ENCODE assay signal across 9 cellular contexts in genomic region chr3:58013973-58014649, GRCh38. TPM values are rescaled to one million over a fixed set of nuclear protein-coding genes. Genes with fewer than 3 reads are reported as not detected.
DNase-seq lines count a peak whose midpoint lies in the region; ATAC-seq and TF ChIP-seq lines count a peak whose summit lies in the region.
"Had no signal": no experiment of that assay in that cellular context is flagged by ENCODE, and none has a peak within 500 bp of the region (broad histone marks: within the 10 kb centered on the region; RNA-seq: fewer than 3 reads in every experiment).

No MANE protein-coding gene starts in this region.

- no peaks in the 10 kb centered on the region for H3K36me3 ChIP-seq in testis (ENCODE audit: low read depth, missing control alignments)

- no peaks in the 10 kb centered on the region for H3K9me3 ChIP-seq in testis

- no peaks in the 10 kb centered on the region for H3K27me3 ChIP-seq in testis

- TF ChIP-seq CTCF in cardiac fibroblast (IDR thresholded peaks at IDR 0.05; ENCODE audit: low read depth, low read length) (no peak), testis (IDR thresholded peaks at IDR 0.05) (no peak)

- H3K4me1 ChIP-seq in testis, result peaks cover 50% of the 10 kb centered on the region
- H3K4me1 ChIP-seq: parathyroid adenoma had no signal

- H3K27ac ChIP-seq in testis, result peak overlapping the region; percentile 8 to 43
- H3K27ac ChIP-seq: parathyroid adenoma had no signal

- no peak for ATAC-seq in stimulated activated naive CD8-positive, alpha-beta T cell treated with anti-CD3 and anti-CD28 coated beads, Interleukin-15, Interleukin-2, amounts not matched to agents 100 U/mL and 50 U/mL, for 24 hours
- ATAC-seq in GM18502 (IDR thresholded peaks at IDR 0.05; ENCODE audit: poor library complexity, unreplicated experiment), result no peak

- no peak overlapping the region for H3K4me3 ChIP-seq in cardiac fibroblast (replicated peaks in 1 of 2; ENCODE audit: low read depth in 2 of 2, low read length in 2 of 2)
- H3K4me3 ChIP-seq in testis, result no peak overlapping the region

- WGBS in testis, 2 donors, result 50 to 54% methylated on average over 9 to 10 of the region's 10 CpGs

- intact Hi-C loops in testis (cut with DNase I; ENCODE audit: low total_unique reads), result loop anchor here (10.0 kb wide), 1 partner anchor 151 kb away; no protein-coding TSS in a partner anchor

- no peak for TF ChIP-seq POLR2A in testis (IDR thresholded peaks at IDR 0.05)

- peak; percentile 61 for DNase-seq in HS-27A (ENCODE audit: low read depth)
- DNase-seq in cardiac fibroblast (ENCODE audit: low read depth in 2 of 2), result peak; percentile 83 to 92
- DNase-seq in left kidney (ENCODE audit: low read depth, low spot score), result peak; percentile 78
- DNase-seq in testis, result peak; percentile 61
- no peak for DNase-seq in GM19240 (ENCODE audit: insufficient read length, low spot score)
- no peak for DNase-seq in stimulated activated naive CD8-positive, alpha-beta T cell treated with anti-CD3 and anti-CD28 coated beads, Interleukin-15, Interleukin-2, amounts not matched to agents 100 U/mL and 50 U/mL, for 24 hours
- no peak for DNase-seq in activated effector memory CD4-positive, alpha-beta T cell treated with anti-CD3 and anti-CD28 coated beads, Interleukin-2, amount 50 U/mL, for 16 hours

RNA-seq across cellular contexts. Expression of gene FLNB, which starts 5.9 kb away (rescaled TPM):
- total RNA-seq in testis, result 100 to 1,000 TPM; 166 to 199 TPM
- polyA plus RNA-seq in testis (ENCODE audit: insufficient read depth, low read depth, low replicate concordance), result 105 TPM

Comparison
In these comparisons a context has a peak if more than half of its experiments do, and no peak if none do; other contexts are left out.
1. DNase-seq: peak in HS-27A (single experiment), cardiac fibroblast (2 of 2), left kidney (single experiment) and testis (single experiment); none in GM19240 (single experiment), stimulated activated naive CD8-positive, alpha-beta T cell treated with anti-CD3 and anti-CD28 coated beads, Interleukin-15, Interleukin-2, amounts not matched to agents 100 U/mL and 50 U/mL, for 24 hours (single experiment) and activated effector memory CD4-positive, alpha-beta T cell treated with anti-CD3 and anti-CD28 coated beads, Interleukin-2, amount 50 U/mL, for 16 hours (single experiment).